Comparison of ENCODE assay signal across 24 cellular contexts in the genomic region with DNA sequence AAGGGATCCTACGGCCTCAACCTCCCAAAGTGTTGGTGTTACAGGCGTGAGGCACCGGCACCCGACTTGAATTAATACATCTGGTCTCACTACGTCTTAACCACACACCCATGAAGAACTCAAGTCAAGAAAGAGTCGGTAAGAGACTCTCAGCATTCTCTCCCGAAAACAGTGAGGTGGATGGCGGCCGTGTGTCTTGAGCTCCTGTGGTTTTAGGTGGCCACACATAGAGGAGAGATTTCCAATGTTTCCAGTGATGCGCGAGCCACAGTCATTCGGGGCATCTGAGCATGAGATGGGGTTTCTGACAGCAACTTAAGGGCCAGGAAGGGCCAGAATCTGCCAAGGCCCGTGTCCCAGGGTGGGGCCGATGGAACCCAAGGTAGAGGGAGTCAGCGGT.
DNase-seq lines count a peak whose midpoint lies in the region; ATAC-seq and TF ChIP-seq lines count a peak whose summit lies in the region.
"Had no signal": no experiment of that assay in that cellular context is flagged by ENCODE, and none has a peak within 500 bp of the region (broad histone marks: within the 10 kb centered on the region; RNA-seq: fewer than 3 reads in every experiment).

No MANE protein-coding gene starts in this region.

- intact Hi-C loops in esophagus muscularis mucosa (cut with DNase I) (no loop called here), spleen (cut with DNase I; ENCODE audit: low total_unique reads) (no loop called here), adrenal gland (cut with DNase I) (no loop called here)

- no peak overlapping the region for H3K9ac ChIP-seq in endodermal cell (ENCODE audit: extremely low read depth, low read length, poor library complexity, severe bottlenecking)
- H3K9ac ChIP-seq: BLaER1 had no signal

- H3K9me3 ChIP-seq in endodermal cell (ENCODE audit: control insufficient read depth, low read length) = no peaks in the 10 kb centered on the region
- peaks cover 0 to 27% (median 2%) of the 10 kb centered on the region in 4 donors for H3K9me3 ChIP-seq in esophagus muscularis mucosa
- peaks cover 0 to 63% (median 45%) of the 10 kb centered on the region in 8 donors for H3K9me3 ChIP-seq in spleen
- no peaks in the 10 kb centered on the region for H3K9me3 ChIP-seq in adrenal gland (replicated peaks in 1 of 3)
- H3K9me3 ChIP-seq: BE2C had no signal

- TF ChIP-seq CTCF in endodermal cell (conservative IDR thresholded peaks at IDR 0.05) (no peak), esophagus muscularis mucosa (IDR thresholded peaks at IDR 0.05) (no peak), spleen (IDR thresholded peaks at IDR 0.05 in 8 of 11, conservative IDR thresholded peaks at IDR 0.05 in 3 of 11) (no peak), adrenal gland (IDR thresholded peaks at IDR 0.05) (no peak)

- H3K27ac ChIP-seq in endodermal cell (ENCODE audit: low read depth, low read length) (no peak overlapping the region), esophagus muscularis mucosa (replicated peaks in 1 of 4) (no peak overlapping the region), spleen (no peak overlapping the region), adrenal gland (no peak overlapping the region)
- H3K27ac ChIP-seq: BLaER1 had no signal

- no peak overlapping the region for H3K4me3 ChIP-seq in endodermal cell (ENCODE audit: low read length)
- H3K4me3 ChIP-seq in esophagus muscularis mucosa = no peak overlapping the region
- no peak overlapping the region for H3K4me3 ChIP-seq in spleen
- H3K4me3 ChIP-seq in adrenal gland = no peak overlapping the region
- H3K4me3 ChIP-seq: BLaER1, GM12878 had no signal

- peaks cover 3% of the 10 kb centered on the region for H3K36me3 Mint-ChIP-seq in endodermal cell (ENCODE audit: low read depth)
- H3K36me3 Mint-ChIP-seq: CD14-positive monocyte; CD4-positive, CD25-positive, alpha-beta regulatory T cell had no signal

- no peaks in the 10 kb centered on the region for H3K27me3 ChIP-seq in endodermal cell (ENCODE audit: control insufficient read depth, insufficient read depth, low read length, poor library complexity, severe bottlenecking)
- H3K27me3 ChIP-seq in esophagus muscularis mucosa = peaks cover 0 to 49% (median 6%) of the 10 kb centered on the region in 4 donors
- H3K27me3 ChIP-seq in spleen (replicated peaks in 1 of 7) = peaks cover 0 to 37% (median 0%) of the 10 kb centered on the region in 7 donors
- no peaks in the 10 kb centered on the region for H3K27me3 ChIP-seq in adrenal gland
- H3K27me3 ChIP-seq: BE2C, BLaER1 had no signal

- TF ChIP-seq POLR2A in esophagus muscularis mucosa (IDR thresholded peaks at IDR 0.05; ENCODE audit: low read depth) (no peak), spleen (IDR thresholded peaks at IDR 0.05) (no peak), adrenal gland (IDR thresholded peaks at IDR 0.05) (no peak)

- ATAC-seq in HG02588 (IDR thresholded peaks at IDR 0.05; ENCODE audit: unreplicated experiment) (no peak), HG02610 (IDR thresholded peaks at IDR 0.05; ENCODE audit: unreplicated experiment) (no peak)
- ATAC-seq: GM12878 had no signal

- no peak for TF ChIP-seq EP300 in esophagus muscularis mucosa (IDR thresholded peaks at IDR 0.05)

- DNase-seq in endodermal cell (peak; percentile 11), esophagus muscularis mucosa (ENCODE audit: extremely low spot score) (peak; percentile 68), spleen (peak; percentile 24), adrenal gland (no peak)
- DNase-seq: 8988T; ACHN; BE2C; C1 segment of cervical spinal cord; CD4-positive, alpha-beta memory T cell; CD4-positive, CD25-positive, alpha-beta regulatory T cell; CD8-positive, alpha-beta memory T cell; COR-L47; DMS 273 treated with DMSO at 0.1 percent for 48 hours; DMS153; DMS53; DMS79; DND-41; EL; GDM1 had no signal

- no peaks in the 10 kb centered on the region for H3K27me3 Mint-ChIP-seq in endodermal cell (ENCODE audit: insufficient read depth)
- H3K27me3 Mint-ChIP-seq: CD4-positive, CD25-positive, alpha-beta regulatory T cell had no signal

- peaks cover 64% of the 10 kb centered on the region for H3K9me3 Mint-ChIP-seq in endodermal cell

- H3K4me1 Mint-ChIP-seq in endodermal cell = no peaks in the 10 kb centered on the region
- H3K4me1 Mint-ChIP-seq: CD14-positive monocyte; CD4-positive, alpha-beta memory T cell; CD4-positive, CD25-positive, alpha-beta regulatory T cell; CD8-positive, alpha-beta memory T cell had no signal

- WGBS in endodermal cell (ENCODE audit: insufficient coverage in 1 of 2, insufficient read length in 1 of 2), 2 experiments = 92 to 93% methylated on average over 12 to 15 of the region's 15 CpGs
- WGBS in esophagus muscularis mucosa = 98% methylated on average over 15 of the region's 15 CpGs
- 89 to 93% (median 90%) methylated on average over 15 of the region's 15 CpGs for WGBS in spleen, 5 donors
- WGBS in adrenal gland, 4 donors = 78 to 88% (median 87%) methylated on average over 11 to 15 of the region's 15 CpGs

- no peak overlapping the region for H3K27ac Mint-ChIP-seq in endodermal cell
- H3K27ac Mint-ChIP-seq: CD14-positive monocyte; CD4-positive, alpha-beta memory T cell; CD4-positive, CD25-positive, alpha-beta regulatory T cell had no signal

- H3K4me3 Mint-ChIP-seq in endodermal cell = no peak overlapping the region
- H3K4me3 Mint-ChIP-seq: CD14-positive monocyte; CD4-positive, alpha-beta memory T cell; CD4-positive, CD25-positive, alpha-beta regulatory T cell; CD8-positive, alpha-beta memory T cell had no signal

- H3K36me3 ChIP-seq in endodermal cell (ENCODE audit: control insufficient read depth, insufficient read depth, low read length) = no peaks in the 10 kb centered on the region
- H3K36me3 ChIP-seq in esophagus muscularis mucosa = no peaks in the 10 kb centered on the region
- no peaks in the 10 kb centered on the region for H3K36me3 ChIP-seq in spleen
- no peaks in the 10 kb centered on the region for H3K36me3 ChIP-seq in adrenal gland (replicated peaks in 1 of 2)
- H3K36me3 ChIP-seq: BE2C, BLaER1 had no signal

- no peaks in the 10 kb centered on the region for H3K4me1 ChIP-seq in endodermal cell (ENCODE audit: control insufficient read depth, insufficient read depth, low read length)
- H3K4me1 ChIP-seq in esophagus muscularis mucosa = peaks cover 0 to 15% (median 2%) of the 10 kb centered on the region in 4 donors
- H3K4me1 ChIP-seq in spleen = no peaks in the 10 kb centered on the region
- no peaks in the 10 kb centered on the region for H3K4me1 ChIP-seq in adrenal gland (replicated peaks in 1 of 2)
- H3K4me1 ChIP-seq: BE2C, BLaER1 had no signal

Comparison
In these comparisons a context has a peak if more than half of its experiments do, and no peak if none do; other contexts are left out.
1. DNase-seq: peak in endodermal cell (single experiment), esophagus muscularis mucosa (single experiment) and spleen (single experiment); none in adrenal gland (0 of 7).